8 cellular contexts compared by ENCODE assay signal in genomic region chr20:1393507-1393882, GRCh38. TPM values are rescaled to one million over a fixed set of nuclear protein-coding genes. Genes with fewer than 3 reads are reported as not detected.
DNase-seq lines count a peak whose midpoint lies in the region; ATAC-seq, FAIRE-seq and TF ChIP-seq lines count a peak whose summit lies in the region.

No MANE protein-coding gene starts in this region.

- H3K9me3 Mint-ChIP-seq in nephron progenitor cell = no peaks in the 10 kb centered on the region

- no peak for ATAC-seq in GM19455 (IDR thresholded peaks at IDR 0.05; ENCODE audit: unreplicated experiment)

- H3F3A ChIP-seq in MM.1S (ENCODE audit: insufficient read depth, low read length) = no peaks in the 10 kb centered on the region

- 87 to 88% methylated on average over 7 of the region's 7 CpGs for WGBS in ectodermal cell, 2 experiments

- TF ChIP-seq CTCF in BE2C (IDR thresholded peaks at IDR 0.05; ENCODE audit: low read depth, low read length) (no peak), MM.1S (IDR thresholded peaks at IDR 0.05; ENCODE audit: low read length) (no peak), nephron progenitor cell (IDR thresholded peaks at IDR 0.05) (no peak)

- no peaks in the 10 kb centered on the region for H3K36me3 Mint-ChIP-seq in nephron progenitor cell (ENCODE audit: low read depth)

- H3K36me3 ChIP-seq in BE2C = no peaks in the 10 kb centered on the region
- no peaks in the 10 kb centered on the region for H3K36me3 ChIP-seq in MM.1S (replicated peaks; ENCODE audit: insufficient read depth, low read length)
- H3K36me3 ChIP-seq in ectodermal cell (ENCODE audit: control insufficient read depth, insufficient read depth, low read length) = no peaks in the 10 kb centered on the region

- H3K9me2 ChIP-seq in MM.1S (replicated peaks; ENCODE audit: insufficient read depth, low read length) = no peaks in the 10 kb centered on the region

- H3K4me2 ChIP-seq in MM.1S (ENCODE audit: low read depth, low read length) = peak overlapping the region; percentile 96

- H3K4me1 ChIP-seq in BE2C (no peaks in the 10 kb centered on the region), MM.1S (ENCODE audit: low read length) (peaks cover 14% of the 10 kb centered on the region; the same call in 1 of the 2 replicates), ectodermal cell (ENCODE audit: control insufficient read depth, insufficient read depth, low read length) (peaks cover 18% of the 10 kb centered on the region)

- no peak overlapping the region for H3K27ac Mint-ChIP-seq in nephron progenitor cell

- DNase-seq in BE2C (no peak), MM.1S (no peak), nephron progenitor cell (no peak), HTR-8/SVneo (ENCODE audit: insufficient read length, low spot score) (no peak), GM03348 (ENCODE audit: low spot score) (no peak), dedifferentiated amniotic fluid mesenchymal stem cell (ENCODE audit: extremely low spot score) (no peak)

- peak overlapping the region; percentile 95 for H2AFZ ChIP-seq in MM.1S (ENCODE audit: low read length)

- H3K9ac ChIP-seq in MM.1S (ENCODE audit: low read length) = no peak overlapping the region

- peaks cover 40% of the 10 kb centered on the region for H3K79me2 ChIP-seq in MM.1S (ENCODE audit: low read length)

- H3K27me3 Mint-ChIP-seq in nephron progenitor cell (ENCODE audit: low read depth, poor library complexity) = peaks cover 16% of the 10 kb centered on the region

- H3K4me3 ChIP-seq in BE2C (ENCODE audit: low read depth, low read length) (peak overlapping the region; percentile 58), MM.1S (ENCODE audit: low read length) (peak overlapping the region; percentile 96), ectodermal cell (ENCODE audit: insufficient read depth, low read depth, low read length) (peak overlapping the region; percentile 81)

- H3K4me3 Mint-ChIP-seq in nephron progenitor cell = peak overlapping the region; percentile 93

- H3K9me3 ChIP-seq in BE2C = no peaks in the 10 kb centered on the region
- H3K9me3 ChIP-seq in MM.1S (replicated peaks; ENCODE audit: insufficient read depth, low read length) = no peaks in the 10 kb centered on the region
- no peaks in the 10 kb centered on the region for H3K9me3 ChIP-seq in ectodermal cell (ENCODE audit: control insufficient read depth, low read length)

- H3K27me3 ChIP-seq in BE2C (no peaks in the 10 kb centered on the region), MM.1S (replicated peaks; ENCODE audit: insufficient read depth, low read length) (peaks cover 37% of the 10 kb centered on the region), ectodermal cell (ENCODE audit: control insufficient read depth, insufficient read depth, low read length, poor library complexity, severe bottlenecking) (peaks cover 33% of the 10 kb centered on the region)

- peaks cover 53% of the 10 kb centered on the region for H3K4me1 Mint-ChIP-seq in nephron progenitor cell

- H3K27ac ChIP-seq in MM.1S (ENCODE audit: low read length) (no peak overlapping the region), ectodermal cell (ENCODE audit: insufficient read depth, low read depth, low read length, poor library complexity, severe bottlenecking) (no peak overlapping the region)

- no peak for FAIRE-seq in HTR-8/SVneo (lab: Jason Lieb, UNC)

- peaks cover 19% of the 10 kb centered on the region; the same call in 1 of the 2 replicates for H4K20me1 ChIP-seq in MM.1S (ENCODE audit: insufficient read depth, low read length)

RNA-seq across cellular contexts. Expression of gene FKBP1A, which starts 0.6 kb away (rescaled TPM):
- 186 TPM for polyA plus RNA-seq in BE2C (2012; ENCODE audit: insufficient read depth, insufficient read length, low read depth)
- polyA plus RNA-seq in ectodermal cell (2013, experiment 1 of 4) = 239 TPM
- polyA plus RNA-seq in ectodermal cell (2013, experiment 2 of 4) = 230 TPM
- polyA plus RNA-seq in ectodermal cell (2013, experiment 3 of 4) = 183 TPM
- polyA plus RNA-seq in ectodermal cell (2013, experiment 4 of 4) = 182 TPM
